In the genomic region with DNA sequence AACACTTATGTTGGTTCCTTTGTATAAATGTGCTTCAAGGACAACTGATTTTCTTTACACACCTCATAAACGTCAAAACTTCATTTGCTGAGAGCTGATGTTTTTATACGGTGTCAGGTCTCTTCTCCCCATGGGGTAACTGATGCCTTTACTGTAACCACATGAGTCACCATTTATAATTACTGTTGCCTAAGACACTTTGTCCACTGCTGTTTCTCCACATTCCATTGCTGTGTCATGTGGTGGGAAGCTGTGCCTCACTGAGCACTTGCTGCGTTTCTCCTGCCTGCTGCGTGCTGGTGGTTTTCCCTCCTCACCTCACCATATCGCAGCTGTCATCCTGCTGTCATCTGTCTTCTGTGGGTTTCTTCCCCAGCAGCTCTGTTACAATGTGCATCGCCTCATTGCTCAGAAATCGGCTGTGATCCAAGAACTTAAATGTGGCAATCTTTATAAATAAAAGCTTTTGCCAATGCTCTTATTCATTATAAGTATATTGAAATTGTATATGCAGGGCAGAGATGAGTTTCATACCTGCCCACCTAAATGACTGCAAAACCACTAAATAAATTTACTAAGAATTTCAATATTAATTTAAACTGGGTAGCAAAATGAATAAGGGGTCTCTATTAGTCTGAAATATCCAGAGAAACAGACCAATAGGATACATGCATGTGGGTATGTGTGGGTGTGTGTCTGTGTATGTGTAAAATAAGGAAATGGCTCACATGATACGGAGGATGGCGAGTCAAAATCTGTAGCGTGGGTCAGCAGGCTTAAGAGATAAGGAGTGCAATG, we compare ENCODE assay signal across 8 cellular contexts.
DNase-seq lines count a peak whose midpoint lies in the region; ATAC-seq and TF ChIP-seq lines count a peak whose summit lies in the region.

No MANE protein-coding gene starts in this region.

- no peak for ATAC-seq in activated CD4-positive, CD25-positive, alpha-beta regulatory T cell treated with anti-CD3 and anti-CD28 coated beads, Interleukin-2, amount 50 U/mL, for 24 hours

- H3K27ac Mint-ChIP-seq in nephron progenitor cell (peak overlapping the region; percentile 46), CD14-positive monocyte (no peak overlapping the region)

- H3K4me1 Mint-ChIP-seq in nephron progenitor cell (peaks cover 9% of the 10 kb centered on the region), CD14-positive monocyte (peaks cover 5% of the 10 kb centered on the region)

- DNase-seq in GDM1 (lab: John Stamatoyannopoulos, UW) (peak; percentile 88), MV-4-11 (lab: John Stamatoyannopoulos, UW) (peak; percentile 99), astrocyte of the hippocampus (ENCODE audit: low read depth, low spot score) (peak; percentile 98), nephron progenitor cell (peak; percentile 37), dedifferentiated amniotic fluid mesenchymal stem cell (ENCODE audit: extremely low spot score) (no peak), CD14-positive monocyte (ENCODE audit: low spot score) (no peak)
- DNase-seq in stimulated activated CD4-positive, alpha-beta T cell treated with anti-CD3 and anti-CD28 coated beads, Interleukin-4, amount 100 ng/mL, for 24 hours, result no peak

- intact Hi-C loops in CD14-positive monocyte (cut with micrococcal nuclease), result no loop called here

- TF ChIP-seq CTCF in nephron progenitor cell (IDR thresholded peaks at IDR 0.05) (no peak), CD14-positive monocyte (IDR thresholded peaks at IDR 0.05) (no peak)

- H3K36me3 Mint-ChIP-seq in nephron progenitor cell (ENCODE audit: low read depth) (no peaks in the 10 kb centered on the region), CD14-positive monocyte (no peaks in the 10 kb centered on the region)

- H3K27me3 Mint-ChIP-seq in nephron progenitor cell (ENCODE audit: low read depth, poor library complexity), result peaks cover 3% of the 10 kb centered on the region
- H3K27me3 Mint-ChIP-seq in CD14-positive monocyte (ENCODE audit: low read depth in 3 of 3), result no peaks in the 10 kb centered on the region

- H3K9me3 Mint-ChIP-seq in nephron progenitor cell (no peaks in the 10 kb centered on the region), CD14-positive monocyte (peaks cover 0 to 6% (median 0%) of the 10 kb centered on the region in 7 donors)

- H3K4me3 Mint-ChIP-seq in nephron progenitor cell (no peak overlapping the region), CD14-positive monocyte (peak overlapping the region in 1 of 2 donors; percentile 24)

Comparison
In these comparisons a context has a peak if more than half of its experiments do, and no peak if none do; other contexts are left out.
1. DNase-seq: peak in GDM1 (single experiment), MV-4-11 (single experiment), astrocyte of the hippocampus (single experiment) and nephron progenitor cell (single experiment); none in stimulated activated CD4-positive, alpha-beta T cell treated with anti-CD3 and anti-CD28 coated beads, Interleukin-4, amount 100 ng/mL, for 24 hours (single experiment), dedifferentiated amniotic fluid mesenchymal stem cell (single experiment) and CD14-positive monocyte (single experiment).